Comparison of ENCODE assay signal across 26 cellular contexts in the genomic region with DNA sequence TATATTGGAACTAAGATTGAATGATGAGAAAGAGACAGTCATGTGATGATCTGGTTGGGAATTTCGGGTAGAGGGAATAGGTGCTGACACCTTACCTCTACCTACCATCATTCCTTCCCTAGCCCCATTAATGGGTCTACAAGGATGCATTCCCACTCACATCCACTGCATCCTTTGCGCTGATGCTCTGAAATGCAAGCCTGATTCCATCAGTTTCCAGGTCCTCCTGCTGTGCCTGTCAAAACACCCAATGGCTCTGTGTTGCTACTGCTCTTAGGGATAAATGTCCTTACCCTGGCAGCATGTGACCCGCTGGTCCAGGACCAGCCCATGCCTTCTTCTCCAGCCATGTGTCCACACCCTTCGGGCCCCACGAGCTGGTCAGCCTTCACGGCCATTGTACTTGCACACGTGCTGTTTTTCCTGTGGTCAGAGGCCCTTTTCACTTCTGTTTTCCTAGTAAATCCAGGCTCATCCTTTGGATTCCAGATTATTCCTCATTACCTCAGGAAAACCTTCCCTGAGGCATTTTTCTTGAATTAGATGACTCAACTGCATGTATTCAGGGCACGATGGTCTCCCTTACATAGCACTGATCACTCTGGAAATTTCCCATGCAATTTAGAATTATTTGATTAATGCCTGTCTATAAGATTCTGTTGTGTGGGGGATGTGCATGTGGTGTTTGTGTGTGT.
"Had no signal": no experiment of that assay in that cellular context is flagged by ENCODE, and none has a peak within 500 bp of the region (broad histone marks: within the 10 kb centered on the region; RNA-seq: fewer than 3 reads in every experiment).

No MANE protein-coding gene starts in this region.

- H3K4me3 ChIP-seq: heart left ventricle, left lung, lower lobe of right lung, mucosa of descending colon, suprapubic skin, tibial artery had no signal

- H3K36me3 Mint-ChIP-seq: activated naive CD4-positive, alpha-beta T cell treated with anti-CD3 and anti-CD28 coated beads, Interleukin-2, amount 10 ng/mL, durations not matched to agents 7 days and 5 days; activated naive CD8-positive, alpha-beta T cell treated with anti-CD3 and anti-CD28 coated beads, Interleukin-2, amount 10 ng/mL, durations not matched to agents 7 days and 5 days; natural killer cell treated with Interleukin-12 subunit alpha and Interleukin-12 subunit beta and Interleukin-15 and Interleukin-18, amount 100 ng/mL, for 72 hours had no signal

- H3K27ac ChIP-seq: brain microvascular endothelial cell, heart left ventricle, left lung, lower lobe of right lung, parathyroid adenoma, suprapubic skin, tibial artery had no signal

- H3K9ac ChIP-seq: parathyroid adenoma had no signal

- H3K4me1 Mint-ChIP-seq: activated CD4-positive, alpha-beta memory T cell treated with anti-CD3 and anti-CD28 coated beads, Interleukin-2, amount 10 ng/mL, durations not matched to agents 7 days and 5 days; activated CD4-positive, alpha-beta T cell treated with anti-CD3 and anti-CD28 coated beads, Interleukin-2, amount 10 ng/mL, durations not matched to agents 24 days and 14 days; activated naive CD4-positive, alpha-beta T cell treated with anti-CD3 and anti-CD28 coated beads, Interleukin-2, amount 10 ng/mL, durations not matched to agents 7 days and 5 days; activated naive CD8-positive, alpha-beta T cell treated with anti-CD3 and anti-CD28 coated beads, Interleukin-2, amount 10 ng/mL, durations not matched to agents 7 days and 5 days had no signal

- H3K4me1 ChIP-seq: heart left ventricle, left lung, lower lobe of right lung, parathyroid adenoma, suprapubic skin, tibial artery had no signal

- H3K27ac Mint-ChIP-seq: activated CD4-positive, alpha-beta memory T cell treated with anti-CD3 and anti-CD28 coated beads, Interleukin-2, amount 10 ng/mL, durations not matched to agents 7 days and 5 days; activated CD4-positive, alpha-beta T cell treated with anti-CD3 and anti-CD28 coated beads, Interleukin-2, amount 10 ng/mL, durations not matched to agents 24 days and 14 days; activated naive CD4-positive, alpha-beta T cell treated with anti-CD3 and anti-CD28 coated beads, Interleukin-2, amount 10 ng/mL, durations not matched to agents 7 days and 5 days; activated naive CD8-positive, alpha-beta T cell treated with anti-CD3 and anti-CD28 coated beads, Interleukin-2, amount 10 ng/mL, durations not matched to agents 7 days and 5 days; activated T-cell treated with anti-CD3 and anti-CD28 coated beads, Interleukin-2, amount 50 U/mL, for 24 hours; effector memory CD8-positive, alpha-beta T cell; natural killer cell treated with Interleukin-12 subunit alpha and Interleukin-12 subunit beta and Interleukin-15 and Interleukin-18, amount 100 ng/mL, for 72 hours had no signal

- H3K36me3 ChIP-seq: brain microvascular endothelial cell, heart left ventricle, left lung, lower lobe of right lung, suprapubic skin, tibial artery had no signal

- H3K9me3 Mint-ChIP-seq: activated CD4-positive, alpha-beta memory T cell treated with anti-CD3 and anti-CD28 coated beads, Interleukin-2, amount 10 ng/mL, durations not matched to agents 7 days and 5 days; activated CD4-positive, alpha-beta T cell treated with anti-CD3 and anti-CD28 coated beads, Interleukin-2, amount 10 ng/mL, durations not matched to agents 24 days and 14 days; activated naive CD4-positive, alpha-beta T cell treated with anti-CD3 and anti-CD28 coated beads, Interleukin-2, amount 10 ng/mL, durations not matched to agents 7 days and 5 days; activated naive CD8-positive, alpha-beta T cell treated with anti-CD3 and anti-CD28 coated beads, Interleukin-2, amount 10 ng/mL, durations not matched to agents 7 days and 5 days; effector memory CD8-positive, alpha-beta T cell; natural killer cell treated with Interleukin-12 subunit alpha and Interleukin-12 subunit beta and Interleukin-15 and Interleukin-18, amount 100 ng/mL, for 72 hours had no signal

- H2AFZ ChIP-seq: parathyroid adenoma had no signal

- H3K4me3 Mint-ChIP-seq: activated CD4-positive, alpha-beta memory T cell treated with anti-CD3 and anti-CD28 coated beads, Interleukin-2, amount 10 ng/mL, durations not matched to agents 7 days and 5 days; activated CD4-positive, alpha-beta T cell treated with anti-CD3 and anti-CD28 coated beads, Interleukin-2, amount 10 ng/mL, durations not matched to agents 24 days and 14 days; activated naive CD4-positive, alpha-beta T cell treated with anti-CD3 and anti-CD28 coated beads, Interleukin-2, amount 10 ng/mL, durations not matched to agents 7 days and 5 days; activated naive CD8-positive, alpha-beta T cell treated with anti-CD3 and anti-CD28 coated beads, Interleukin-2, amount 10 ng/mL, durations not matched to agents 7 days and 5 days; activated T-cell treated with anti-CD3 and anti-CD28 coated beads, Interleukin-2, amount 50 U/mL, for 24 hours; effector memory CD8-positive, alpha-beta T cell; natural killer cell treated with Interleukin-12 subunit alpha and Interleukin-12 subunit beta and Interleukin-15 and Interleukin-18, amount 100 ng/mL, for 72 hours had no signal

- DNase-seq: activated CD4-positive, alpha-beta memory T cell treated with anti-CD3 and anti-CD28 coated beads, Interleukin-2, amount 10 ng/mL, durations not matched to agents 7 days and 5 days; activated CD4-positive, CD25-positive, alpha-beta regulatory T cell treated with anti-CD3 and anti-CD28 coated beads, Interleukin-2, amount 50 U/mL, for 72 hours; activated CD8-positive, alpha-beta memory T cell treated with anti-CD3 and anti-CD28 coated beads, Interleukin-2, amount 50 U/mL, for 48 hours; activated gamma-delta T cell; activated naive CD4-positive, alpha-beta T cell treated with anti-CD3 and anti-CD28 coated beads, Interleukin-2, amount 10 ng/mL, durations not matched to agents 7 days and 5 days; activated naive CD8-positive, alpha-beta T cell treated with anti-CD3 and anti-CD28 coated beads, Interleukin-2, amount 10 ng/mL, durations not matched to agents 7 days and 5 days; activated T-cell treated with anti-CD3 and anti-CD28 coated beads, Interleukin-2, amount 50 U/mL, for 24 hours; brain microvascular endothelial cell; cortex of kidney; effector memory CD8-positive, alpha-beta T cell; erythroblast; heart left ventricle; hypothalamus; kidney glomerular epithelial cell; left lung; lower lobe of right lung; right cardiac atrium; stimulated activated CD4-positive, alpha-beta T cell treated with anti-CD3 and anti-CD28 coated beads, Interleukin-15, amount 100 ng/mL, for 24 hours; stimulated activated naive CD4-positive, alpha-beta T cell; T-helper 2 cell; tibial artery had no signal

- H3K27me3 Mint-ChIP-seq: activated naive CD4-positive, alpha-beta T cell treated with anti-CD3 and anti-CD28 coated beads, Interleukin-2, amount 10 ng/mL, durations not matched to agents 7 days and 5 days; activated naive CD8-positive, alpha-beta T cell treated with anti-CD3 and anti-CD28 coated beads, Interleukin-2, amount 10 ng/mL, durations not matched to agents 7 days and 5 days had no signal

- H3K9me3 ChIP-seq: heart left ventricle, left lung, lower lobe of right lung, mucosa of descending colon, suprapubic skin, tibial artery had no signal

- ATAC-seq: effector memory CD8-positive, alpha-beta T cell; heart left ventricle; left lung; lower lobe of right lung; natural killer cell treated with Interleukin-12 subunit alpha and Interleukin-12 subunit beta and Interleukin-15 and Interleukin-18, amount 100 ng/mL, for 72 hours; right cardiac atrium had no signal

- H3K79me2 ChIP-seq: parathyroid adenoma had no signal

- H3K27me3 ChIP-seq: brain microvascular endothelial cell, left lung, suprapubic skin, tibial artery had no signal
